1 cellular context compared by ENCODE assay signal in genomic region chr12:13120431-13120830, GRCh38.
TF ChIP-seq lines count a peak whose summit lies in the region.

No MANE protein-coding gene starts in this region.

TF ChIP-seq in GM12878, 131 proteins besides CTCF, POLR2A, EP300 and RAD21:
- TF ChIP-seq HDAC2 (IDR thresholded peaks at IDR 0.05) (no peak), IKZF2 (IDR thresholded peaks at IDR 0.05) (no peak), ZNF384 (IDR thresholded peaks at IDR 0.05; ENCODE audit: borderline replicate concordance, low read depth, low read length) (no peak), EED (IDR thresholded peaks at IDR 0.05; ENCODE audit: low read depth) (no peak), RUNX3 (IDR thresholded peaks at IDR 0.05; ENCODE audit: low read length) (no peak), ZBTB11 (CRISPR knock-in tag; IDR thresholded peaks at IDR 0.05) (no peak), YBX1 (IDR thresholded peaks at IDR 0.05) (no peak), SRF (IDR thresholded peaks at IDR 0.05; ENCODE audit: low read depth in 2 of 2, low read length in 2 of 2) (no peak), DPF2 (IDR thresholded peaks at IDR 0.05) (no peak), CHD2 (IDR thresholded peaks at IDR 0.05; ENCODE audit: borderline replicate concordance, low read depth, low read length) (no peak)
- TF ChIP-seq, protein P1, sequence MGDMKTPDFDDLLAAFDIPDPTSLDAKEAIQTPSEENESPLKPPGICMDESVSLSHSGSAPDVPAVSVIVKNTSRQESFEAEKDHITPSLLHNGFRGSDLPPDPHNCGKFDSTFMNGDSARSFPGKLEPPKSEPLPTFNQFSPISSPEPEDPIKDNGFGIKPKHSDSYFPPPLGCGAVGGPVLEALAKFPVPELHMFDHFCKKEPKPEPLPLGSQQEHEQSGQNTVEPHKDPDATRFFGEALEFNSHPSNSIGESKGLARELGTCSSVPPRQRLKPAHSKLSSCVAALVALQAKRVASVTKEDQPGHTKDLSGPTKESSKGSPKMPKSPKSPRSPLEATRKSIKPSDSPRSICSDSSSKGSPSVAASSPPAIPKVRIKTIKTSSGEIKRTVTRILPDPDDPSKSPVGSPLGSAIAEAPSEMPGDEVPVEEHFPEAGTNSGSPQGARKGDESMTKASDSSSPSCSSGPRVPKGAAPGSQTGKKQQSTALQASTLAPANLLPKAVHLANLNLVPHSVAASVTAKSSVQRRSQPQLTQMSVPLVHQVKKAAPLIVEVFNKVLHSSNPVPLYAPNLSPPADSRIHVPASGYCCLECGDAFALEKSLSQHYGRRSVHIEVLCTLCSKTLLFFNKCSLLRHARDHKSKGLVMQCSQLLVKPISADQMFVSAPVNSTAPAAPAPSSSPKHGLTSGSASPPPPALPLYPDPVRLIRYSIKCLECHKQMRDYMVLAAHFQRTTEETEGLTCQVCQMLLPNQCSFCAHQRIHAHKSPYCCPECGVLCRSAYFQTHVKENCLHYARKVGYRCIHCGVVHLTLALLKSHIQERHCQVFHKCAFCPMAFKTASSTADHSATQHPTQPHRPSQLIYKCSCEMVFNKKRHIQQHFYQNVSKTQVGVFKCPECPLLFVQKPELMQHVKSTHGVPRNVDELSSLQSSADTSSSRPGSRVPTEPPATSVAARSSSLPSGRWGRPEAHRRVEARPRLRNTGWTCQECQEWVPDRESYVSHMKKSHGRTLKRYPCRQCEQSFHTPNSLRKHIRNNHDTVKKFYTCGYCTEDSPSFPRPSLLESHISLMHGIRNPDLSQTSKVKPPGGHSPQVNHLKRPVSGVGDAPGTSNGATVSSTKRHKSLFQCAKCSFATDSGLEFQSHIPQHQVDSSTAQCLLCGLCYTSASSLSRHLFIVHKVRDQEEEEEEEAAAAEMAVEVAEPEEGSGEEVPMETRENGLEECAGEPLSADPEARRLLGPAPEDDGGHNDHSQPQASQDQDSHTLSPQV (IDR thresholded peaks at IDR 0.05) = no peak
